In the genomic region with DNA sequence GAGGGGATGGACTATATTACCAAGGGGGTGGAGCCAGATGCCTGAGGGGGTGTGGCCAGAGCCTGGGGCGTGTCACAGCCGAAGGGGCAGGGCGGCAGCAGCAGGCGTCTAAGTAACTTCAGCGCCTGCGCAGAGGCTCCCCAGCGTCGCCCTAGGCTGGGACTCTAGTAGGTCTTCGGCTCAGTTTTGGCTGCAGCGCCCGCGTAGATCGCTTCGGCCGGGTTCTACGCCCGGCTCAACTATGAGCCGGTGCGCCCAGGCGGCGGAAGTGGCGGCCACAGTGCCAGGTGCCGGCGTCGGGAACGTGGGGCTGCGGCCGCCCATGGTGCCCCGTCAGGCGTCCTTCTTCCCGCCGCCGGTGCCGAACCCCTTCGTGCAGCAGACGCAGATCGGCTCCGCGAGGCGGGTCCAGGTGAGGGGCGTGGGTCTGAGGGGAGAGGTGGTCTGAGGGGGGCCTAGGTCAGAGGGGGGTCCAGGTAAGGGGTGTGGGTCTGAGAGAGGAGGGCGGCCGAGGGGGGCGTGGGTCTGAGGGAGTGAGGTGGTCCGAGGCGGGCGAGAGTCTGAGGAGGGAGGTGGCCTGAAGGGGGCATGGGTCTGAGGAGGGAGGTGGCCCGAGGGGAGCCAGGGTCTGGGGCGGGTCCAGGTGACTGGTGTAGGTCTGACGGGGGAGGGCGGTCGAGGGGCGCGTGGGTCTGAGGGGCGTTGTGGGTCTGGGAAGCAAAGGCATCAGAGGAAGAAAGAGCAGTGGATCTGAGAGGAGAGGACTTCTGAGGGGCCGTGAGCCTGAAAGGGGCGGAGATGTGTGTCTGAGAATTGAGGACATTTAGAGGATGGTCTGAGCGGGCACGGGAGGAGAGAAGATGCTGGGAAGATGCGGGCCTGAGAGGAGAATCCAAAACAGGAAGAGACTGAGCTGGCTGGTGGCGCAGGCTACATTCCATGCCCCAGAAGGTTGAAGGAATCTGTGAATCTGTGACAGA, we compare ENCODE assay signal across 1 cellular context.
TF ChIP-seq lines count a peak whose summit lies in the region.

A gene with protein sequence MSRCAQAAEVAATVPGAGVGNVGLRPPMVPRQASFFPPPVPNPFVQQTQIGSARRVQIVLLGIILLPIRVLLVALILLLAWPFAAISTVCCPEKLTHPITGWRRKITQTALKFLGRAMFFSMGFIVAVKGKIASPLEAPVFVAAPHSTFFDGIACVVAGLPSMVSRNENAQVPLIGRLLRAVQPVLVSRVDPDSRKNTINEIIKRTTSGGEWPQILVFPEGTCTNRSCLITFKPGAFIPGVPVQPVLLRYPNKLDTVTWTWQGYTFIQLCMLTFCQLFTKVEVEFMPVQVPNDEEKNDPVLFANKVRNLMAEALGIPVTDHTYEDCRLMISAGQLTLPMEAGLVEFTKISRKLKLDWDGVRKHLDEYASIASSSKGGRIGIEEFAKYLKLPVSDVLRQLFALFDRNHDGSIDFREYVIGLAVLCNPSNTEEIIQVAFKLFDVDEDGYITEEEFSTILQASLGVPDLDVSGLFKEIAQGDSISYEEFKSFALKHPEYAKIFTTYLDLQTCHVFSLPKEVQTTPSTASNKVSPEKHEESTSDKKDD (plus strand): TSS at position 132 of the 980 bp plus-strand sequence. CDS start 110 bp downstream, at position 242.

TF ChIP-seq in HepG2, 621 proteins besides CTCF, POLR2A, EP300 and RAD21 (continued from another document and continues in another):
- TF ChIP-seq, protein P1, sequence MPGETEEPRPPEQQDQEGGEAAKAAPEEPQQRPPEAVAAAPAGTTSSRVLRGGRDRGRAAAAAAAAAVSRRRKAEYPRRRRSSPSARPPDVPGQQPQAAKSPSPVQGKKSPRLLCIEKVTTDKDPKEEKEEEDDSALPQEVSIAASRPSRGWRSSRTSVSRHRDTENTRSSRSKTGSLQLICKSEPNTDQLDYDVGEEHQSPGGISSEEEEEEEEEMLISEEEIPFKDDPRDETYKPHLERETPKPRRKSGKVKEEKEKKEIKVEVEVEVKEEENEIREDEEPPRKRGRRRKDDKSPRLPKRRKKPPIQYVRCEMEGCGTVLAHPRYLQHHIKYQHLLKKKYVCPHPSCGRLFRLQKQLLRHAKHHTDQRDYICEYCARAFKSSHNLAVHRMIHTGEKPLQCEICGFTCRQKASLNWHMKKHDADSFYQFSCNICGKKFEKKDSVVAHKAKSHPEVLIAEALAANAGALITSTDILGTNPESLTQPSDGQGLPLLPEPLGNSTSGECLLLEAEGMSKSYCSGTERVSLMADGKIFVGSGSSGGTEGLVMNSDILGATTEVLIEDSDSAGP (CRISPR knock-in tag; IDR thresholded peaks at IDR 0.05; ENCODE audit: borderline replicate concordance) = peak; percentile 47; the same call in 1 of the 2 replicates
- TF ChIP-seq ZFP36L1 (CRISPR knock-in tag; IDR thresholded peaks at IDR 0.05) (no peak), ZKSCAN1 (IDR thresholded peaks at IDR 0.05; ENCODE audit: low read length) (peak; percentile 75; the same call in 1 of the 2 replicates), SRSF9 (IDR thresholded peaks at IDR 0.05; ENCODE audit: borderline replicate concordance, insufficient read depth, low read depth, low read length, poor library complexity, severe bottlenecking) (no peak), TAF1 (CRISPR knock-in tag; IDR thresholded peaks at IDR 0.05) (peak; percentile 61; the same call in 1 of the 2 replicates), ZNF331 (CRISPR knock-in tag; IDR thresholded peaks at IDR 0.05) (no peak), EHMT2 (IDR thresholded peaks at IDR 0.05; ENCODE audit: borderline replicate concordance, low read depth, low read length) (no peak), TAF15 (IDR thresholded peaks at IDR 0.05; ENCODE audit: low read depth, low read length, poor library complexity, severe bottlenecking) (no peak), HNRNPLL (IDR thresholded peaks at IDR 0.05; ENCODE audit: low read depth, low read length, poor library complexity, severe bottlenecking) (peak; percentile 96), ATM (IDR thresholded peaks at IDR 0.05; ENCODE audit: borderline replicate concordance) (no peak), MATR3 (CRISPR knock-in tag; IDR thresholded peaks at IDR 0.05) (no peak), MAFF (IDR thresholded peaks at IDR 0.05; ENCODE audit: low read depth, low read length) (no peak), ETV5 (CRISPR knock-in tag; IDR thresholded peaks at IDR 0.05; ENCODE audit: borderline replicate concordance) (no peak), FLYWCH1 (CRISPR knock-in tag; IDR thresholded peaks at IDR 0.05) (no peak), TEAD3 (CRISPR knock-in tag; optimal IDR thresholded peaks at IDR 0.05; ENCODE audit: borderline replicate concordance) (no peak), PAX8 (CRISPR knock-in tag; IDR thresholded peaks at IDR 0.05; ENCODE audit: borderline replicate concordance) (no peak), JUND (CRISPR knock-in tag; IDR thresholded peaks at IDR 0.05) (no peak), GPN1 (CRISPR knock-in tag; IDR thresholded peaks at IDR 0.05; ENCODE audit: borderline replicate concordance) (no peak), MAF1 (CRISPR knock-in tag; IDR thresholded peaks at IDR 0.05; ENCODE audit: borderline replicate concordance) (no peak), ZSCAN12 (CRISPR knock-in tag; IDR thresholded peaks at IDR 0.05) (0 out of 2 replicates have a peak, but pooled peaks have one; percentile 42), ZNF772 (CRISPR knock-in tag; IDR thresholded peaks at IDR 0.05) (no peak), ZNF670 (CRISPR knock-in tag; IDR thresholded peaks at IDR 0.05; ENCODE audit: borderline replicate concordance) (no peak), ZNF367 (CRISPR knock-in tag; IDR thresholded peaks at IDR 0.05; ENCODE audit: borderline replicate concordance) (no peak), FOXA1 (IDR thresholded peaks at IDR 0.05) (no peak), FOXA1 (CRISPR knock-in tag; IDR thresholded peaks at IDR 0.05) (no peak), KLF16 (CRISPR knock-in tag; IDR thresholded peaks at IDR 0.05) (peak in 1 of 2 experiments; percentile 19; a peak in 1 of 4 replicates), NFE2L2 (IDR thresholded peaks at IDR 0.05; ENCODE audit: low read length) (no peak), ZNF263 (CRISPR knock-in tag; IDR thresholded peaks at IDR 0.05) (peak; percentile 49; the same call in 1 of the 2 replicates), TBX2 (CRISPR knock-in tag; IDR thresholded peaks at IDR 0.05; ENCODE audit: borderline replicate concordance) (no peak), ZNF839 (CRISPR knock-in tag; IDR thresholded peaks at IDR 0.05; ENCODE audit: borderline replicate concordance) (no peak), ZNF605 (CRISPR knock-in tag; IDR thresholded peaks at IDR 0.05) (peak; percentile 69; the same call in 1 of the 2 replicates), ZNF24 (IDR thresholded peaks at IDR 0.05) (no peak)
- TF ChIP-seq, protein P2, sequence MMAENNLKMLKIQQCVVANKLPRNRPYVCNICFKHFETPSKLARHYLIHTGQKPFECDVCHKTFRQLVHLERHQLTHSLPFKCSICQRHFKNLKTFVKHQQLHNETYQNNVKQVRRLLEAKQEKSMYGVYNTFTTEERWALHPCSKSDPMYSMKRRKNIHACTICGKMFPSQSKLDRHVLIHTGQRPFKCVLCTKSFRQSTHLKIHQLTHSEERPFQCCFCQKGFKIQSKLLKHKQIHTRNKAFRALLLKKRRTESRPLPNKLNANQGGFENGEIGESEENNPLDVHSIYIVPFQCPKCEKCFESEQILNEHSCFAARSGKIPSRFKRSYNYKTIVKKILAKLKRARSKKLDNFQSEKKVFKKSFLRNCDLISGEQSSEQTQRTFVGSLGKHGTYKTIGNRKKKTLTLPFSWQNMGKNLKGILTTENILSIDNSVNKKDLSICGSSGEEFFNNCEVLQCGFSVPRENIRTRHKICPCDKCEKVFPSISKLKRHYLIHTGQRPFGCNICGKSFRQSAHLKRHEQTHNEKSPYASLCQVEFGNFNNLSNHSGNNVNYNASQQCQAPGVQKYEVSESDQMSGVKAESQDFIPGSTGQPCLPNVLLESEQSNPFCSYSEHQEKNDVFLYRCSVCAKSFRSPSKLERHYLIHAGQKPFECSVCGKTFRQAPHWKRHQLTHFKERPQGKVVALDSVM (CRISPR knock-in tag; IDR thresholded peaks at IDR 0.05) = no peak
- TF ChIP-seq, protein P3, sequence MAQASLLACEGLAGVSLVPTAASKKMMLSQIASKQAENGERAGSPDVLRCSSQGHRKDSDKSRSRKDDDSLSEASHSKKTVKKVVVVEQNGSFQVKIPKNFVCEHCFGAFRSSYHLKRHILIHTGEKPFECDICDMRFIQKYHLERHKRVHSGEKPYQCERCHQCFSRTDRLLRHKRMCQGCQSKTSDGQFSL (CRISPR knock-in tag; IDR thresholded peaks at IDR 0.05) = peak; percentile 22; the same call in 1 of the 2 replicates
- TF ChIP-seq, protein P4, sequence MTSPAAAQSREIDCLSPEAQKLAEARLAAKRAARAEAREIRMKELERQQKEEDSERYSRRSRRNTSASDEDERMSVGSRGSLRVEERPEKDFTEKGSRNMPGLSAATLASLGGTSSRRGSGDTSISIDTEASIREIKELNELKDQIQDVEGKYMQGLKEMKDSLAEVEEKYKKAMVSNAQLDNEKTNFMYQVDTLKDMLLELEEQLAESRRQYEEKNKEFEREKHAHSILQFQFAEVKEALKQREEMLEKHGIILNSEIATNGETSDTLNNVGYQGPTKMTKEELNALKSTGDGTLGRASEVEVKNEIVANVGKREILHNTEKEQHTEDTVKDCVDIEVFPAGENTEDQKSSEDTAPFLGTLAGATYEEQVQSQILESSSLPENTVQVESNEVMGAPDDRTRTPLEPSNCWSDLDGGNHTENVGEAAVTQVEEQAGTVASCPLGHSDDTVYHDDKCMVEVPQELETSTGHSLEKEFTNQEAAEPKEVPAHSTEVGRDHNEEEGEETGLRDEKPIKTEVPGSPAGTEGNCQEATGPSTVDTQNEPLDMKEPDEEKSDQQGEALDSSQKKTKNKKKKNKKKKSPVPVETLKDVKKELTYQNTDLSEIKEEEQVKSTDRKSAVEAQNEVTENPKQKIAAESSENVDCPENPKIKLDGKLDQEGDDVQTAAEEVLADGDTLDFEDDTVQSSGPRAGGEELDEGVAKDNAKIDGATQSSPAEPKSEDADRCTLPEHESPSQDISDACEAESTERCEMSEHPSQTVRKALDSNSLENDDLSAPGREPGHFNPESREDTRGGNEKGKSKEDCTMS (CRISPR knock-in tag; conservative IDR thresholded peaks at IDR 0.05) = no peak
- TF ChIP-seq, protein P5, sequence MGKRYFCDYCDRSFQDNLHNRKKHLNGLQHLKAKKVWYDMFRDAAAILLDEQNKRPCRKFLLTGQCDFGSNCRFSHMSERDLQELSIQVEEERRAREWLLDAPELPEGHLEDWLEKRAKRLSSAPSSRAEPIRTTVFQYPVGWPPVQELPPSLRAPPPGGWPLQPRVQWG (CRISPR knock-in tag; IDR thresholded peaks at IDR 0.05; ENCODE audit: borderline replicate concordance, low read depth) = no peak
- TF ChIP-seq, protein P6, sequence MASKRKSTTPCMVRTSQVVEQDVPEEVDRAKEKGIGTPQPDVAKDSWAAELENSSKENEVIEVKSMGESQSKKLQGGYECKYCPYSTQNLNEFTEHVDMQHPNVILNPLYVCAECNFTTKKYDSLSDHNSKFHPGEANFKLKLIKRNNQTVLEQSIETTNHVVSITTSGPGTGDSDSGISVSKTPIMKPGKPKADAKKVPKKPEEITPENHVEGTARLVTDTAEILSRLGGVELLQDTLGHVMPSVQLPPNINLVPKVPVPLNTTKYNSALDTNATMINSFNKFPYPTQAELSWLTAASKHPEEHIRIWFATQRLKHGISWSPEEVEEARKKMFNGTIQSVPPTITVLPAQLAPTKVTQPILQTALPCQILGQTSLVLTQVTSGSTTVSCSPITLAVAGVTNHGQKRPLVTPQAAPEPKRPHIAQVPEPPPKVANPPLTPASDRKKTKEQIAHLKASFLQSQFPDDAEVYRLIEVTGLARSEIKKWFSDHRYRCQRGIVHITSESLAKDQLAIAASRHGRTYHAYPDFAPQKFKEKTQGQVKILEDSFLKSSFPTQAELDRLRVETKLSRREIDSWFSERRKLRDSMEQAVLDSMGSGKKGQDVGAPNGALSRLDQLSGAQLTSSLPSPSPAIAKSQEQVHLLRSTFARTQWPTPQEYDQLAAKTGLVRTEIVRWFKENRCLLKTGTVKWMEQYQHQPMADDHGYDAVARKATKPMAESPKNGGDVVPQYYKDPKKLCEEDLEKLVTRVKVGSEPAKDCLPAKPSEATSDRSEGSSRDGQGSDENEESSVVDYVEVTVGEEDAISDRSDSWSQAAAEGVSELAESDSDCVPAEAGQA (IDR thresholded peaks at IDR 0.05; ENCODE audit: low read depth) = no peak
- TF ChIP-seq, protein P6 (CRISPR knock-in tag; IDR thresholded peaks at IDR 0.05; ENCODE audit: borderline replicate concordance) = no peak
- TF ChIP-seq, protein P7, sequence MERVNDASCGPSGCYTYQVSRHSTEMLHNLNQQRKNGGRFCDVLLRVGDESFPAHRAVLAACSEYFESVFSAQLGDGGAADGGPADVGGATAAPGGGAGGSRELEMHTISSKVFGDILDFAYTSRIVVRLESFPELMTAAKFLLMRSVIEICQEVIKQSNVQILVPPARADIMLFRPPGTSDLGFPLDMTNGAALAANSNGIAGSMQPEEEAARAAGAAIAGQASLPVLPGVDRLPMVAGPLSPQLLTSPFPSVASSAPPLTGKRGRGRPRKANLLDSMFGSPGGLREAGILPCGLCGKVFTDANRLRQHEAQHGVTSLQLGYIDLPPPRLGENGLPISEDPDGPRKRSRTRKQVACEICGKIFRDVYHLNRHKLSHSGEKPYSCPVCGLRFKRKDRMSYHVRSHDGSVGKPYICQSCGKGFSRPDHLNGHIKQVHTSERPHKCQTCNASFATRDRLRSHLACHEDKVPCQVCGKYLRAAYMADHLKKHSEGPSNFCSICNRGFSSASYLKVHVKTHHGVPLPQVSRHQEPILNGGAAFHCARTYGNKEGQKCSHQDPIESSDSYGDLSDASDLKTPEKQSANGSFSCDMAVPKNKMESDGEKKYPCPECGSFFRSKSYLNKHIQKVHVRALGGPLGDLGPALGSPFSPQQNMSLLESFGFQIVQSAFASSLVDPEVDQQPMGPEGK (CRISPR knock-in tag; IDR thresholded peaks at IDR 0.05) = no peak
- TF ChIP-seq, protein P8, sequence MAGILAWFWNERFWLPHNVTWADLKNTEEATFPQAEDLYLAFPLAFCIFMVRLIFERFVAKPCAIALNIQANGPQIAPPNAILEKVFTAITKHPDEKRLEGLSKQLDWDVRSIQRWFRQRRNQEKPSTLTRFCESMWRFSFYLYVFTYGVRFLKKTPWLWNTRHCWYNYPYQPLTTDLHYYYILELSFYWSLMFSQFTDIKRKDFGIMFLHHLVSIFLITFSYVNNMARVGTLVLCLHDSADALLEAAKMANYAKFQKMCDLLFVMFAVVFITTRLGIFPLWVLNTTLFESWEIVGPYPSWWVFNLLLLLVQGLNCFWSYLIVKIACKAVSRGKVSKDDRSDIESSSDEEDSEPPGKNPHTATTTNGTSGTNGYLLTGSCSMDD (CRISPR knock-in tag; IDR thresholded peaks at IDR 0.05) = no peak
